ENCODE assay signal across 8 cellular contexts in the genomic region with DNA sequence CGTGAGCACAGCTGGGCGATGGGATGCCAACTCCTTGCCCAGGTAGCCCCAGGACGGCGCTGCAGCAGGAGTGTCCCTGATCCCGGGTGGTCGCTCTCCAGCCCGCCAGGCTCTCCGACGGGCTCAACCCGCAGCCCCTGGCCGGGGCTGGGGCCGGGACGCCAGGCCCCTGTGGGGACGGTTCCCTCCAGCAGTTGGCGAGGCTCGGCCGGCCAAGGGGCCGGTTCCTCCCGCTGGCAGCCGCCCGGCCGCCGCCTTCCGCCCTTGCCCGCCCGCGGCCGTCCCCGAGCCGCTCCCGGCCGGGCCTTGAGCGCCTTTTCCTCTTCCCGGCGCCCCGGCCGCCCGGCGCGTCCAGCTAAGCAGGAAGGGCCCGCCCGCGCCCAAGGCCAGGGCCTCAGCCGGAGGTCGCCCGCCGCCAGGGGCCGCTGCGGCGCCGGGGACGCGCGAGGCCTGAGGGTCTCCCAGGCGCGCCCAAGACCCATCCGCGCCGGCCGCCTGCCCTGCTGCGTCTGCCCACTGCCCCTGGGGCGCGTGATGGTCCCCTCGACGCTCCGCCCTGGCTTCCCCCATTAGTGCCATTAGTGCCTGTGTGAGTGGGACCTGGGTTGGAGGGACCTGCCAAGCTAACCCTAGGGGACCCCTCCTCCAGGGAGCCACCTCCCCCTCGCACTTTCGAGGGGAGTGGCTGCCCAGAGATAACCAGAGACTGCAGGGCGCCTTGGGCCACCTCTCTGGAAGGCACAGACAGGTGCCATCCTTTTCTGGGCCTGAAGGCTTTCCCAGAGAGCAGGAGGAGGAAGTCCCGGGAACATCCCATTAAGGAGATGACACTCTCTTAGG.
DNase-seq lines count a peak whose midpoint lies in the region; ATAC-seq and TF ChIP-seq lines count a peak whose summit lies in the region.

No MANE protein-coding gene starts in this region.

- H3K36me3 ChIP-seq in breast epithelium (no peaks in the 10 kb centered on the region), upper lobe of left lung (no peaks in the 10 kb centered on the region)

- POLR2A ChIA-PET in GM10248 (lab: Yijun Ruan, JAX) = no interaction called here

- TF ChIP-seq CTCF in GM10248 (IDR thresholded peaks at IDR 0.05; ENCODE audit: control extremely low read depth, extremely low read depth, low read depth, missing control alignments) (peak; percentile 41), breast epithelium (IDR thresholded peaks at IDR 0.05) (peak in 1 of 3 donors; percentile 45), upper lobe of left lung (IDR thresholded peaks at IDR 0.05) (peak; percentile 53 to 79 (median 72))

- H3K9me3 ChIP-seq in breast epithelium = no peaks in the 10 kb centered on the region
- H3K9me3 ChIP-seq in upper lobe of left lung = no peaks in the 10 kb centered on the region

- peaks cover 8 to 52% of the 10 kb centered on the region in 2 donors for H3K27me3 ChIP-seq in breast epithelium
- peaks cover 0 to 9% (median 0%) of the 10 kb centered on the region in 4 donors for H3K27me3 ChIP-seq in upper lobe of left lung

- H3K4me1 ChIP-seq in breast epithelium (no peaks in the 10 kb centered on the region), upper lobe of left lung (peaks cover 5 to 18% (median 14%) of the 10 kb centered on the region in 4 donors)

- ATAC-seq in left lobe of liver (peak; percentile 43), upper lobe of left lung (ENCODE audit: low FRiP score in 2 of 2) (peak in 1 of 2 donors; percentile 59), HG02642 (IDR thresholded peaks at IDR 0.05; ENCODE audit: poor library complexity, unreplicated experiment) (no peak), HG03354 (IDR thresholded peaks at IDR 0.05; ENCODE audit: poor library complexity, severe bottlenecking, unreplicated experiment) (no peak), HG03565 (IDR thresholded peaks at IDR 0.05; ENCODE audit: unreplicated experiment) (no peak)

- TF ChIP-seq EP300 in upper lobe of left lung (IDR thresholded peaks at IDR 0.05) = no peak

- TF ChIP-seq POLR2A in breast epithelium (IDR thresholded peaks at IDR 0.05) (no peak), upper lobe of left lung (IDR thresholded peaks at IDR 0.05) (no peak)

- intact Hi-C loops in breast epithelium (cut with DNase I; ENCODE audit: low total_unique reads) = no loop called here

- DNase-seq in GM10248 (ENCODE audit: extremely low spot score) (peak; percentile 57), NOMO-1 treated with DMSO at 0.1 percent for 48 hours (lab: John Stamatoyannopoulos, UW; ENCODE audit: unreplicated experiment) (peak; percentile 7), breast epithelium (ENCODE audit: low spot score in 2 of 2) (no peak), left lobe of liver (ENCODE audit: low spot score) (no peak), upper lobe of left lung (peak in 1 of 2 donors; percentile 92)

- H3K27ac ChIP-seq in breast epithelium = no peak overlapping the region
- no peak overlapping the region for H3K27ac ChIP-seq in upper lobe of left lung

- peak overlapping the region in 2 of 3 donors; percentile 38 to 61 for H3K4me3 ChIP-seq in breast epithelium
- peak overlapping the region in 3 of 4 donors; percentile 23 to 31 (median 29) for H3K4me3 ChIP-seq in upper lobe of left lung

- 16 to 24% methylated on average over 6 to 15 of the region's 70 CpGs for WGBS in upper lobe of left lung, 2 donors

- CTCF ChIA-PET in GM10248 (lab: Yijun Ruan, JAX) = interaction anchor here (1.7 to 5.5 kb wide), 3 partner anchors 8 to 227 kb away, joined by 5 to 41 read pairs (median 41); partner anchors contain the start of gene WNT7A

Comparison
In these comparisons a context has a peak if more than half of its experiments do, and no peak if none do; other contexts are left out.
1. DNase-seq: peak in GM10248 (single experiment) and NOMO-1 treated with DMSO at 0.1 percent for 48 hours (single experiment); none in breast epithelium (0 of 2) and left lobe of liver (single experiment).